In the genomic region with DNA sequence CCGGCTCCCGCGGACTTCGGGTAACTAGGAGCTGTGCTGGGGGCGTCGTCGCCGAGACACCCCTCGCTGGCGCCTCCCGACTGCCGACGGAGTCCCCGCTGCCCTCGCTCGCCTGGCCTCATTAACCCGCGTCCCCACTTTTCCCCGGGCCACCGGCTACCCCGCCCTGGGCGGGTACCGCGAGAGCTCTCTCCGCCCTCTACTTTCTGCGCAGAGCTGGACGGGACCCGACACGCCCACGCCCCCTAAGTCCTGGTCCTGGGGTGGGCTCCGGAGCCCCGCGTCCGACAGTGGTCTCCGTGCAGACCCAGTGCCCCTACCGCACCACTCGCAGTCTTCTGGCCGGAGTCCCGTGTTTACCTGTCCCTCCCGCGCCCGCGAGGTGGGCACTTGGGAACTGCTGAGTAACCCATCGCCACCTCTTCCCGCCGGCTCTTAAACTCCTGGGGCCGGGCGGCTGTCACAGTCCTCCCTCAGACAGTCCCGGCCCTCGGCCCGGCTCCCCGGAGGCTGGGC, we compare ENCODE assay signal across 1 cellular context.
A peak's percentile ranks its signal among the peaks of the same experiment; 100 is the strongest.
TF ChIP-seq lines count a peak whose summit lies in the region.

No MANE protein-coding gene starts in this region.

TF ChIP-seq in K562, 482 proteins besides CTCF, POLR2A, EP300 and RAD21 (continued from another document):
- TF ChIP-seq STAT6 (CRISPR knock-in tag; IDR thresholded peaks at IDR 0.05) (0 out of 2 replicates have a peak, but pooled peaks have one; percentile 38), ARHGAP35 (IDR thresholded peaks at IDR 0.05; ENCODE audit: partially characterized antibody) (peak; percentile 32), SMAD4 (CRISPR knock-in tag; conservative IDR thresholded peaks at IDR 0.05) (0 out of 2 replicates have a peak, but pooled peaks have one; percentile 21), CREB1 (IDR thresholded peaks at IDR 0.05) (0 out of 2 replicates have a peak, but pooled peaks have one; percentile 13), CREB1 (CRISPR knock-in tag; IDR thresholded peaks at IDR 0.05) (0 out of 2 replicates have a peak, but pooled peaks have one; percentile 18), E2F1 (CRISPR knock-in tag; IDR thresholded peaks at IDR 0.05) (peak; percentile 94), ZFPM2 (CRISPR knock-in tag; IDR thresholded peaks at IDR 0.05) (0 out of 2 replicates have a peak, but pooled peaks have one; percentile 12), RBM22 (IDR thresholded peaks at IDR 0.05; ENCODE audit: low read depth, low read length, poor library complexity, severe bottlenecking) (peak; percentile 61), ZNF121 (CRISPR knock-in tag; conservative IDR thresholded peaks at IDR 0.05) (no peak), CBFB (CRISPR knock-in tag; IDR thresholded peaks at IDR 0.05) (peak; percentile 70), ZNF282 (CRISPR knock-in tag; IDR thresholded peaks at IDR 0.05) (0 out of 2 replicates have a peak, but pooled peaks have one; percentile 52), PCBP1 (IDR thresholded peaks at IDR 0.05; ENCODE audit: low read depth, low read length, poor library complexity, severe bottlenecking) (peak; percentile 34), SMARCE1 (IDR thresholded peaks at IDR 0.05) (0 out of 2 replicates have a peak, but pooled peaks have one; percentile 21), HNRNPUL1 (IDR thresholded peaks at IDR 0.05; ENCODE audit: low read length) (no peak), MAFF (IDR thresholded peaks at IDR 0.05; ENCODE audit: low read length) (no peak), ZNF263 (CRISPR knock-in tag; IDR thresholded peaks at IDR 0.05; ENCODE audit: borderline replicate concordance) (peak; percentile 68; the same call in 1 of the 2 replicates), ZNF766 (CRISPR knock-in tag; conservative IDR thresholded peaks at IDR 0.05) (no peak), FUS (optimal IDR thresholded peaks at IDR 0.05; ENCODE audit: low read depth, low read length) (peak; percentile 13), FOXK2 (conservative IDR thresholded peaks at IDR 0.05 in 1 of 2, IDR thresholded peaks at IDR 0.05 in 1 of 2; ENCODE audit: low read depth in 2 of 2) (peak in 1 of 2 experiments; percentile 28; a peak in 1 of 4 replicates), ZKSCAN8 (CRISPR knock-in tag; IDR thresholded peaks at IDR 0.05) (no peak), NFE2 (IDR thresholded peaks at IDR 0.05; ENCODE audit: low read depth) (no peak), ELF2 (CRISPR knock-in tag; IDR thresholded peaks at IDR 0.05) (no peak)
- TF ChIP-seq, protein P1, sequence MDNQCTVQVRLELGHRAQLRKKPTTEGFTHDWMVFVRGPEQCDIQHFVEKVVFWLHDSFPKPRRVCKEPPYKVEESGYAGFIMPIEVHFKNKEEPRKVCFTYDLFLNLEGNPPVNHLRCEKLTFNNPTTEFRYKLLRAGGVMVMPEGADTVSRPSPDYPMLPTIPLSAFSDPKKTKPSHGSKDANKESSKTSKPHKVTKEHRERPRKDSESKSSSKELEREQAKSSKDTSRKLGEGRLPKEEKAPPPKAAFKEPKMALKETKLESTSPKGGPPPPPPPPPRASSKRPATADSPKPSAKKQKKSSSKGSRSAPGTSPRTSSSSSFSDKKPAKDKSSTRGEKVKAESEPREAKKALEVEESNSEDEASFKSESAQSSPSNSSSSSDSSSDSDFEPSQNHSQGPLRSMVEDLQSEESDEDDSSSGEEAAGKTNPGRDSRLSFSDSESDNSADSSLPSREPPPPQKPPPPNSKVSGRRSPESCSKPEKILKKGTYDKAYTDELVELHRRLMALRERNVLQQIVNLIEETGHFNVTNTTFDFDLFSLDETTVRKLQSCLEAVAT (IDR thresholded peaks at IDR 0.05), result no peak
- TF ChIP-seq, protein P2, sequence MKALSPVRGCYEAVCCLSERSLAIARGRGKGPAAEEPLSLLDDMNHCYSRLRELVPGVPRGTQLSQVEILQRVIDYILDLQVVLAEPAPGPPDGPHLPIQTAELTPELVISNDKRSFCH (CRISPR knock-in tag; IDR thresholded peaks at IDR 0.05), result no peak
- TF ChIP-seq, protein P2 (tag; IDR thresholded peaks at IDR 0.05), result no peak
- TF ChIP-seq, protein P3, sequence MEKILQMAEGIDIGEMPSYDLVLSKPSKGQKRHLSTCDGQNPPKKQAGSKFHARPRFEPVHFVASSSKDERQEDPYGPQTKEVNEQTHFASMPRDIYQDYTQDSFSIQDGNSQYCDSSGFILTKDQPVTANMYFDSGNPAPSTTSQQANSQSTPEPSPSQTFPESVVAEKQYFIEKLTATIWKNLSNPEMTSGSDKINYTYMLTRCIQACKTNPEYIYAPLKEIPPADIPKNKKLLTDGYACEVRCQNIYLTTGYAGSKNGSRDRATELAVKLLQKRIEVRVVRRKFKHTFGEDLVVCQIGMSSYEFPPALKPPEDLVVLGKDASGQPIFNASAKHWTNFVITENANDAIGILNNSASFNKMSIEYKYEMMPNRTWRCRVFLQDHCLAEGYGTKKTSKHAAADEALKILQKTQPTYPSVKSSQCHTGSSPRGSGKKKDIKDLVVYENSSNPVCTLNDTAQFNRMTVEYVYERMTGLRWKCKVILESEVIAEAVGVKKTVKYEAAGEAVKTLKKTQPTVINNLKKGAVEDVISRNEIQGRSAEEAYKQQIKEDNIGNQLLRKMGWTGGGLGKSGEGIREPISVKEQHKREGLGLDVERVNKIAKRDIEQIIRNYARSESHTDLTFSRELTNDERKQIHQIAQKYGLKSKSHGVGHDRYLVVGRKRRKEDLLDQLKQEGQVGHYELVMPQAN (IDR thresholded peaks at IDR 0.05; ENCODE audit: borderline replicate concordance), result peak; percentile 89
- TF ChIP-seq, protein P4, sequence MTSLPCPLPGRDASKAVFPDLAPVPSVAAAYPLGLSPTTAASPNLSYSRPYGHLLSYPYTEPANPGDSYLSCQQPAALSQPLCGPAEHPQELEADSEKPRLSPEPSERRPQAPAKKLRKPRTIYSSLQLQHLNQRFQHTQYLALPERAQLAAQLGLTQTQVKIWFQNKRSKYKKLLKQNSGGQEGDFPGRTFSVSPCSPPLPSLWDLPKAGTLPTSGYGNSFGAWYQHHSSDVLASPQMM (CRISPR knock-in tag; IDR thresholded peaks at IDR 0.05), result no peak
- TF ChIP-seq, protein P5, sequence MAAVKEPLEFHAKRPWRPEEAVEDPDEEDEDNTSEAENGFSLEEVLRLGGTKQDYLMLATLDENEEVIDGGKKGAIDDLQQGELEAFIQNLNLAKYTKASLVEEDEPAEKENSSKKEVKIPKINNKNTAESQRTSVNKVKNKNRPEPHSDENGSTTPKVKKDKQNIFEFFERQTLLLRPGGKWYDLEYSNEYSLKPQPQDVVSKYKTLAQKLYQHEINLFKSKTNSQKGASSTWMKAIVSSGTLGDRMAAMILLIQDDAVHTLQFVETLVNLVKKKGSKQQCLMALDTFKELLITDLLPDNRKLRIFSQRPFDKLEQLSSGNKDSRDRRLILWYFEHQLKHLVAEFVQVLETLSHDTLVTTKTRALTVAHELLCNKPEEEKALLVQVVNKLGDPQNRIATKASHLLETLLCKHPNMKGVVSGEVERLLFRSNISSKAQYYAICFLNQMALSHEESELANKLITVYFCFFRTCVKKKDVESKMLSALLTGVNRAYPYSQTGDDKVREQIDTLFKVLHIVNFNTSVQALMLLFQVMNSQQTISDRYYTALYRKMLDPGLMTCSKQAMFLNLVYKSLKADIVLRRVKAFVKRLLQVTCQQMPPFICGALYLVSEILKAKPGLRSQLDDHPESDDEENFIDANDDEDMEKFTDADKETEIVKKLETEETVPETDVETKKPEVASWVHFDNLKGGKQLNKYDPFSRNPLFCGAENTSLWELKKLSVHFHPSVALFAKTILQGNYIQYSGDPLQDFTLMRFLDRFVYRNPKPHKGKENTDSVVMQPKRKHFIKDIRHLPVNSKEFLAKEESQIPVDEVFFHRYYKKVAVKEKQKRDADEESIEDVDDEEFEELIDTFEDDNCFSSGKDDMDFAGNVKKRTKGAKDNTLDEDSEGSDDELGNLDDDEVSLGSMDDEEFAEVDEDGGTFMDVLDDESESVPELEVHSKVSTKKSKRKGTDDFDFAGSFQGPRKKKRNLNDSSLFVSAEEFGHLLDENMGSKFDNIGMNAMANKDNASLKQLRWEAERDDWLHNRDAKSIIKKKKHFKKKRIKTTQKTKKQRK (IDR thresholded peaks at IDR 0.05; ENCODE audit: borderline replicate concordance, low read depth, low read length), result no peak
